ENCODE assay signal across 21 cellular contexts in genomic region chr13:71829542-71829941, GRCh38. TPM values are rescaled to one million over a fixed set of nuclear protein-coding genes. Genes with fewer than 3 reads are reported as not detected.
DNase-seq lines count a peak whose midpoint lies in the region; ATAC-seq and TF ChIP-seq lines count a peak whose summit lies in the region.
"Had no signal": no experiment of that assay in that cellular context is flagged by ENCODE, and none has a peak within 500 bp of the region (broad histone marks: within the 10 kb centered on the region; RNA-seq: fewer than 3 reads in every experiment).

No MANE protein-coding gene starts in this region.

- CTCF ChIA-PET in WTC11 (lab: Charles Lee) = no interaction called here

- peaks cover 20% of the 10 kb centered on the region for H3K4me1 Mint-ChIP-seq in endothelial cell (ENCODE audit: unreplicated experiment)
- H3K4me1 Mint-ChIP-seq in WTC11 = peaks cover 9% of the 10 kb centered on the region

- POLR2A ChIA-PET in WTC11 (lab: Charles Lee) = no interaction called here

- ATAC-seq in WTC11 (no peak), GM21526 (IDR thresholded peaks at IDR 0.05; ENCODE audit: low FRiP score, unreplicated experiment) (no peak)
- ATAC-seq: CD8-positive, alpha-beta T cell; K562; T-cell had no signal

- H3K36me3 Mint-ChIP-seq in endothelial cell (ENCODE audit: low read depth, unreplicated experiment) (no peaks in the 10 kb centered on the region), WTC11 (no peaks in the 10 kb centered on the region)
- H3K36me3 Mint-ChIP-seq: CD8-positive, alpha-beta T cell; T-cell had no signal

- H3K9me3 Mint-ChIP-seq in endothelial cell (ENCODE audit: unreplicated experiment) (no peaks in the 10 kb centered on the region), WTC11 (no peaks in the 10 kb centered on the region)
- H3K9me3 Mint-ChIP-seq: CD8-positive, alpha-beta T cell; T-cell had no signal

- H3K27ac Mint-ChIP-seq in endothelial cell (ENCODE audit: unreplicated experiment) = peak overlapping the region; percentile 49
- no peak overlapping the region for H3K27ac Mint-ChIP-seq in WTC11
- H3K27ac Mint-ChIP-seq: B cell; CD8-positive, alpha-beta T cell; T-cell had no signal

- TF ChIP-seq CTCF in endothelial cell (IDR thresholded peaks at IDR 0.05; ENCODE audit: unreplicated experiment) = no peak
- no peak for TF ChIP-seq CTCF in WTC11 (IDR thresholded peaks at IDR 0.05)

- H3K4me3 Mint-ChIP-seq in endothelial cell (ENCODE audit: unreplicated experiment) (no peak overlapping the region), WTC11 (no peak overlapping the region)
- H3K4me3 Mint-ChIP-seq: B cell; CD8-positive, alpha-beta T cell; T-cell had no signal

- H3K27me3 Mint-ChIP-seq in endothelial cell (ENCODE audit: unreplicated experiment) = no peaks in the 10 kb centered on the region
- H3K27me3 Mint-ChIP-seq in WTC11 (ENCODE audit: low read depth) = peaks cover 13% of the 10 kb centered on the region
- H3K27me3 Mint-ChIP-seq: B cell, T-cell had no signal

- DNase-seq in NCI-H748 (lab: John Stamatoyannopoulos, UW; ENCODE audit: unreplicated experiment) (peak; percentile 16), NCI-H748 treated with DMSO at 0.1 percent for 48 hours (lab: John Stamatoyannopoulos, UW) (no peak), NCI-H2227 (lab: John Stamatoyannopoulos, UW; ENCODE audit: unreplicated experiment) (peak; percentile 9), endothelial cell (ENCODE audit: low spot score) (no peak), NCI-H345 (lab: John Stamatoyannopoulos, UW) (no peak), WTC11 (ENCODE audit: low spot score) (no peak)
- DNase-seq: Caco-2; CD8-positive, alpha-beta T cell; DMS 273 treated with DMSO at 0.1 percent for 48 hours; DND-41; Kasumi-1; NCI-H187 treated with DMSO at 0.1 percent for 48 hours; NCI-H510A; RPMI8226; SHP77; T-cell had no signal

TF ChIP-seq in WTC11, 78 proteins besides CTCF, POLR2A, EP300 and RAD21:
- no peak for TF ChIP-seq NFATC4 (CRISPR knock-in tag; IDR thresholded peaks at IDR 0.05)
- TF ChIP-seq ZNF232 (CRISPR knock-in tag; IDR thresholded peaks at IDR 0.05) = no peak
- no peak for TF ChIP-seq SMAD4 (CRISPR knock-in tag; IDR thresholded peaks at IDR 0.05)

RNA-seq across cellular contexts. Expression of gene DACH1, which starts 37.5 kb away (rescaled TPM):
- 36.4 TPM for total RNA-seq in endothelial cell (ENCODE audit: unreplicated experiment)
- total RNA-seq in WTC11 (2021) = 0.31 to 0.39 TPM (median 0.37 TPM) in 3 replicates
- total RNA-seq: B cell; CD8-positive, alpha-beta T cell; MCF 10A; T-helper 2 cell treated with Interferon-gamma antibody and Interleukin-4, amounts not matched to agents 100 ng/mL and 5 ng/mL, for 36 hours had no signal

Comparison
In these comparisons a context has a peak if more than half of its experiments do, and no peak if none do; other contexts are left out.
1. DNase-seq: peak in NCI-H748 (single experiment) and NCI-H2227 (single experiment); none in NCI-H748 treated with DMSO at 0.1 percent for 48 hours (single experiment), endothelial cell (single experiment), NCI-H345 (single experiment) and WTC11 (single experiment).
2. RNA of gene DACH1, which starts 37.5 kb away (total RNA-seq): 36.4 TPM in endothelial cell (single experiment); 0.31 to 0.39 TPM in WTC11; every median in the first group is over 10 times any median in the second.